ENCODE assay signal across 16 cellular contexts in the genomic region with DNA sequence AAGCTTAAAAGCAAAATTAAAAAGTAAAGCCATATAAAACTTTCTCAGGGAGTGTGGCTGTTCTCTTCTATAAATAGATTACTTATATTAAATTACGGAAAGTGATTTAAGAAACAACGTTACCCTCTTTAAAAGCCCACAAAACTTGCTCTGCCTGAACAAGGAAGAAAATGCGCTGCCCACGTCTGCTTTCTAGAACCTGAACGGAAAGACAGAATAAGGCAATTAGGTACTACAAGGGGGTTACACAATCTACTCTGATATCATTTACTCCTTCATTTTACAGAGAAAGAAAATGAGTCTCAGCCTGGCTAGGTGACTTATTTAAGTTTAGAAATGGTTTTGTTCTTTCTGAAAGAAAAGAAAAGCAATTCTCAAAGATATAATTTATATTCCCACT.
"Had no signal": no experiment of that assay in that cellular context is flagged by ENCODE, and none has a peak within 500 bp of the region (broad histone marks: within the 10 kb centered on the region; RNA-seq: fewer than 3 reads in every experiment).

No MANE protein-coding gene starts in this region.

- H3K27me3 ChIP-seq: MG63 had no signal

- H3K9me3 ChIP-seq: MG63 had no signal

- H3K4me3 ChIP-seq: MG63 had no signal

- ATAC-seq: HepG2, SK-N-SH treated with all-trans-retinoic acid at 6 μM for 48 hours had no signal

- DNase-seq: IMR-90, Karpas-422, KG1, MG63, NCI-H1092 treated with DMSO at 0.1 percent for 48 hours, NCI-H1436, NCI-H187, NCI-H2029, NCI-H2081 treated with DMSO at 0.1 percent for 48 hours, NCI-H2227 treated with DMSO at 0.1 percent for 48 hours, NCI-H524, NCI-H774, RPMI8226, SHP77 had no signal

- H3K36me3 ChIP-seq: MG63 had no signal
